Comparison of ENCODE assay signal across 1 cellular context in the genomic region with DNA sequence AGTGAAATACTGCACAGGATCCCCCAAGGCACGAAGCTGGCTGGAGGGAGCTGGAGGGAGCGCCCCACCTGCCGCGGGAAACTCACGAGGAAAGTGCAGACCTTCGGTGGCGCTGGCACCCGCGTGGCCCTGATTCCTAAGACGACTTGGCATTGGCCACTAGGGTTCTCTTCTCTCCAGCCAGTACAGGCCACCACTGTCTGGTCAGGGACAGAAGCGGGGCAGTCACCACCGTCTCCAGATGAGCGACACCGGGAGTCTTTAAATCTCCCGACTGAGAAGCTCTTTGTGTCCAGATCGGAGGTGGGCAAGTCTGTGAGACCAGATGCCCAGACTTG.
TF ChIP-seq lines count a peak whose summit lies in the region.

No MANE protein-coding gene starts in this region.

TF ChIP-seq in WTC11, 78 proteins besides CTCF, POLR2A, EP300 and RAD21 (continued from another document):
- TF ChIP-seq, protein P1, sequence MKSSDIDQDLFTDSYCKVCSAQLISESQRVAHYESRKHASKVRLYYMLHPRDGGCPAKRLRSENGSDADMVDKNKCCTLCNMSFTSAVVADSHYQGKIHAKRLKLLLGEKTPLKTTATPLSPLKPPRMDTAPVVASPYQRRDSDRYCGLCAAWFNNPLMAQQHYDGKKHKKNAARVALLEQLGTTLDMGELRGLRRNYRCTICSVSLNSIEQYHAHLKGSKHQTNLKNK (CRISPR knock-in tag; IDR thresholded peaks at IDR 0.05) = no peak
- TF ChIP-seq ZNF416 (CRISPR knock-in tag; IDR thresholded peaks at IDR 0.05) (no peak), NR3C1 (CRISPR knock-in tag; conservative IDR thresholded peaks at IDR 0.05; ENCODE audit: low read depth) (no peak), OVOL2 (CRISPR knock-in tag; IDR thresholded peaks at IDR 0.05; ENCODE audit: borderline replicate concordance) (no peak), KAT7 (CRISPR knock-in tag; IDR thresholded peaks at IDR 0.05; ENCODE audit: borderline replicate concordance) (no peak), TCF7 (CRISPR knock-in tag; IDR thresholded peaks at IDR 0.05; ENCODE audit: low read depth) (no peak), ATF1 (CRISPR knock-in tag; IDR thresholded peaks at IDR 0.05) (no peak), ZNF317 (CRISPR knock-in tag; IDR thresholded peaks at IDR 0.05; ENCODE audit: borderline replicate concordance, low read depth) (no peak), SOX15 (CRISPR knock-in tag; IDR thresholded peaks at IDR 0.05) (no peak), RORB (CRISPR knock-in tag; IDR thresholded peaks at IDR 0.05) (no peak)
- TF ChIP-seq, protein P2, sequence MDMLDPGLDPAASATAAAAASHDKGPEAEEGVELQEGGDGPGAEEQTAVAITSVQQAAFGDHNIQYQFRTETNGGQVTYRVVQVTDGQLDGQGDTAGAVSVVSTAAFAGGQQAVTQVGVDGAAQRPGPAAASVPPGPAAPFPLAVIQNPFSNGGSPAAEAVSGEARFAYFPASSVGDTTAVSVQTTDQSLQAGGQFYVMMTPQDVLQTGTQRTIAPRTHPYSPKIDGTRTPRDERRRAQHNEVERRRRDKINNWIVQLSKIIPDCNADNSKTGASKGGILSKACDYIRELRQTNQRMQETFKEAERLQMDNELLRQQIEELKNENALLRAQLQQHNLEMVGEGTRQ (CRISPR knock-in tag; IDR thresholded peaks at IDR 0.05) = no peak
- TF ChIP-seq, protein P3, sequence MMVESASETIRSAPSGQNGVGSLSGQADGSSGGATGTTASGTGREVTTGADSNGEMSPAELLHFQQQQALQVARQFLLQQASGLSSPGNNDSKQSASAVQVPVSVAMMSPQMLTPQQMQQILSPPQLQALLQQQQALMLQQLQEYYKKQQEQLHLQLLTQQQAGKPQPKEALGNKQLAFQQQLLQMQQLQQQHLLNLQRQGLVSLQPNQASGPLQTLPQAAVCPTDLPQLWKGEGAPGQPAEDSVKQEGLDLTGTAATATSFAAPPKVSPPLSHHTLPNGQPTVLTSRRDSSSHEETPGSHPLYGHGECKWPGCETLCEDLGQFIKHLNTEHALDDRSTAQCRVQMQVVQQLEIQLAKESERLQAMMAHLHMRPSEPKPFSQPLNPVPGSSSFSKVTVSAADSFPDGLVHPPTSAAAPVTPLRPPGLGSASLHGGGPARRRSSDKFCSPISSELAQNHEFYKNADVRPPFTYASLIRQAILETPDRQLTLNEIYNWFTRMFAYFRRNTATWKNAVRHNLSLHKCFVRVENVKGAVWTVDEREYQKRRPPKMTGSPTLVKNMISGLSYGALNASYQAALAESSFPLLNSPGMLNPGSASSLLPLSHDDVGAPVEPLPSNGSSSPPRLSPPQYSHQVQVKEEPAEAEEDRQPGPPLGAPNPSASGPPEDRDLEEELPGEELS (CRISPR knock-in tag; IDR thresholded peaks at IDR 0.05) = no peak
